1 cellular context compared by ENCODE assay signal in the genomic region with DNA sequence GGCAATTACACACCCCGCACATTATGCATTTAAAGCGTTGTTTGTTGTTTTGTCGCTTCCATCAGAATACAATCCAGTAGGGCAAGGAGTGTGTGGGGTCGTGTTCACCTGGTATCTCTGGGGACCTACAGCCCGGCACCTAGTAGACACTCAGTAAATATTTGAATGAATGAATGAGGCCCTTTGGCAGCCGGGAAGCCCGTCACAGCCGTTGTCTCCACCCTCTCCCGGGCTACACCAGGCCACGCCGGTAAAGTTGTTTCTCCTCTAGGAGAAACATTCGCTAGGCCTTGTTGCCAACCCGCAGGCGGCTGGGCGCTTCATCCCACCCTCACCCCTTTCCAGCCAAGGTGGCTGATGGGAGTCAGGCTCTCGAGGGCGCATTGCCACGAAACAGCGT.
TF ChIP-seq lines count a peak whose summit lies in the region.

No MANE protein-coding gene starts in this region.

TF ChIP-seq in HepG2, 621 proteins besides CTCF, POLR2A, EP300 and RAD21 (continued from another document):
- TF ChIP-seq, protein P1, sequence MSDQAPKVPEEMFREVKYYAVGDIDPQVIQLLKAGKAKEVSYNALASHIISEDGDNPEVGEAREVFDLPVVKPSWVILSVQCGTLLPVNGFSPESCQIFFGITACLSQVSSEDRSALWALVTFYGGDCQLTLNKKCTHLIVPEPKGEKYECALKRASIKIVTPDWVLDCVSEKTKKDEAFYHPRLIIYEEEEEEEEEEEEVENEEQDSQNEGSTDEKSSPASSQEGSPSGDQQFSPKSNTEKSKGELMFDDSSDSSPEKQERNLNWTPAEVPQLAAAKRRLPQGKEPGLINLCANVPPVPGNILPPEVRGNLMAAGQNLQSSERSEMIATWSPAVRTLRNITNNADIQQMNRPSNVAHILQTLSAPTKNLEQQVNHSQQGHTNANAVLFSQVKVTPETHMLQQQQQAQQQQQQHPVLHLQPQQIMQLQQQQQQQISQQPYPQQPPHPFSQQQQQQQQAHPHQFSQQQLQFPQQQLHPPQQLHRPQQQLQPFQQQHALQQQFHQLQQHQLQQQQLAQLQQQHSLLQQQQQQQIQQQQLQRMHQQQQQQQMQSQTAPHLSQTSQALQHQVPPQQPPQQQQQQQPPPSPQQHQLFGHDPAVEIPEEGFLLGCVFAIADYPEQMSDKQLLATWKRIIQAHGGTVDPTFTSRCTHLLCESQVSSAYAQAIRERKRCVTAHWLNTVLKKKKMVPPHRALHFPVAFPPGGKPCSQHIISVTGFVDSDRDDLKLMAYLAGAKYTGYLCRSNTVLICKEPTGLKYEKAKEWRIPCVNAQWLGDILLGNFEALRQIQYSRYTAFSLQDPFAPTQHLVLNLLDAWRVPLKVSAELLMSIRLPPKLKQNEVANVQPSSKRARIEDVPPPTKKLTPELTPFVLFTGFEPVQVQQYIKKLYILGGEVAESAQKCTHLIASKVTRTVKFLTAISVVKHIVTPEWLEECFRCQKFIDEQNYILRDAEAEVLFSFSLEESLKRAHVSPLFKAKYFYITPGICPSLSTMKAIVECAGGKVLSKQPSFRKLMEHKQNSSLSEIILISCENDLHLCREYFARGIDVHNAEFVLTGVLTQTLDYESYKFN (CRISPR knock-in tag; conservative IDR thresholded peaks at IDR 0.05), result no peak; the same call in 1 of the 2 replicates
- TF ChIP-seq SRSF4 (IDR thresholded peaks at IDR 0.05; ENCODE audit: low read depth, low read length, poor library complexity, severe bottlenecking) (no peak), ZNF788 (CRISPR knock-in tag; IDR thresholded peaks at IDR 0.05; ENCODE audit: borderline replicate concordance) (0 out of 2 replicates have a peak, but pooled peaks have one; percentile 2), FOXO1 (CRISPR knock-in tag; IDR thresholded peaks at IDR 0.05) (0 out of 2 replicates have a peak, but pooled peaks have one; percentile 4), ZNF83 (CRISPR knock-in tag; IDR thresholded peaks at IDR 0.05; ENCODE audit: borderline replicate concordance) (no peak), ZNF703 (CRISPR knock-in tag; IDR thresholded peaks at IDR 0.05; ENCODE audit: borderline replicate concordance) (no peak), MBNL3 (CRISPR knock-in tag; conservative IDR thresholded peaks at IDR 0.05) (no peak), KDM5B (CRISPR knock-in tag; IDR thresholded peaks at IDR 0.05; ENCODE audit: borderline replicate concordance) (no peak), ZFP37 (CRISPR knock-in tag; IDR thresholded peaks at IDR 0.05; ENCODE audit: borderline replicate concordance) (no peak), FOSL2 (CRISPR knock-in tag; IDR thresholded peaks at IDR 0.05) (no peak), ZNF790 (CRISPR knock-in tag; IDR thresholded peaks at IDR 0.05; ENCODE audit: borderline replicate concordance) (0 out of 2 replicates have a peak, but pooled peaks have one; percentile 2), ATF7 (IDR thresholded peaks at IDR 0.05) (no peak), ATF7 (CRISPR knock-in tag; IDR thresholded peaks at IDR 0.05) (no peak), HOXA3 (CRISPR knock-in tag; IDR thresholded peaks at IDR 0.05) (no peak), MEF2D (CRISPR knock-in tag; IDR thresholded peaks at IDR 0.05) (0 out of 2 replicates have a peak, but pooled peaks have one; percentile 17), ZNF24 (IDR thresholded peaks at IDR 0.05) (peak; percentile 92), NRL (CRISPR knock-in tag; IDR thresholded peaks at IDR 0.05; ENCODE audit: borderline replicate concordance) (no peak; the same call in 1 of the 2 replicates), MZF1 (CRISPR knock-in tag; IDR thresholded peaks at IDR 0.05; ENCODE audit: borderline replicate concordance) (0 out of 2 replicates have a peak, but pooled peaks have one; percentile 50), BRCA1 (CRISPR knock-in tag; IDR thresholded peaks at IDR 0.05) (no peak), BCL6 (CRISPR knock-in tag; IDR thresholded peaks at IDR 0.05) (peak; percentile 5; the same call in 1 of the 2 replicates), NFYC (CRISPR knock-in tag; IDR thresholded peaks at IDR 0.05) (no peak), AGO1 (IDR thresholded peaks at IDR 0.05; ENCODE audit: low read depth, low read length, poor library complexity, severe bottlenecking) (no peak), ZNF235 (CRISPR knock-in tag; IDR thresholded peaks at IDR 0.05; ENCODE audit: borderline replicate concordance) (peak; percentile 14; the same call in 1 of the 2 replicates), ESRRA (CRISPR knock-in tag; IDR thresholded peaks at IDR 0.05; ENCODE audit: low read depth) (no peak), XBP1 (CRISPR knock-in tag; IDR thresholded peaks at IDR 0.05) (no peak), HNRNPL (IDR thresholded peaks at IDR 0.05; ENCODE audit: low read depth, low read length) (0 out of 2 replicates have a peak, but pooled peaks have one; percentile 54), RORA (CRISPR knock-in tag; IDR thresholded peaks at IDR 0.05) (no peak)
- TF ChIP-seq, protein P2, sequence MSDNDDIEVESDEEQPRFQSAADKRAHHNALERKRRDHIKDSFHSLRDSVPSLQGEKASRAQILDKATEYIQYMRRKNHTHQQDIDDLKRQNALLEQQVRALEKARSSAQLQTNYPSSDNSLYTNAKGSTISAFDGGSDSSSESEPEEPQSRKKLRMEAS (IDR thresholded peaks at IDR 0.05), result 0 out of 2 replicates have a peak, but pooled peaks have one; percentile 58
- TF ChIP-seq, protein P3, sequence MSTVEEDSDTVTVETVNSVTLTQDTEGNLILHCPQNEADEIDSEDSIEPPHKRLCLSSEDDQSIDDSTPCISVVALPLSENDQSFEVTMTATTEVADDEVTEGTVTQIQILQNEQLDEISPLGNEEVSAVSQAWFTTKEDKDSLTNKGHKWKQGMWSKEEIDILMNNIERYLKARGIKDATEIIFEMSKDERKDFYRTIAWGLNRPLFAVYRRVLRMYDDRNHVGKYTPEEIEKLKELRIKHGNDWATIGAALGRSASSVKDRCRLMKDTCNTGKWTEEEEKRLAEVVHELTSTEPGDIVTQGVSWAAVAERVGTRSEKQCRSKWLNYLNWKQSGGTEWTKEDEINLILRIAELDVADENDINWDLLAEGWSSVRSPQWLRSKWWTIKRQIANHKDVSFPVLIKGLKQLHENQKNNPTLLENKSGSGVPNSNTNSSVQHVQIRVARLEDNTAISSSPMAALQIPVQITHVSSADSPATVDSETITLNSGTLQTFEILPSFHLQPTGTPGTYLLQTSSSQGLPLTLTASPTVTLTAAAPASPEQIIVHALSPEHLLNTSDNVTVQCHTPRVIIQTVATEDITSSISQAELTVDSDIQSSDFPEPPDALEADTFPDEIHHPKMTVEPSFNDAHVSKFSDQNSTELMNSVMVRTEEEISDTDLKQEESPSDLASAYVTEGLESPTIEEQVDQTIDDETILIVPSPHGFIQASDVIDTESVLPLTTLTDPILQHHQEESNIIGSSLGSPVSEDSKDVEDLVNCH (CRISPR knock-in tag; IDR thresholded peaks at IDR 0.05), result no peak
- TF ChIP-seq, protein P4, sequence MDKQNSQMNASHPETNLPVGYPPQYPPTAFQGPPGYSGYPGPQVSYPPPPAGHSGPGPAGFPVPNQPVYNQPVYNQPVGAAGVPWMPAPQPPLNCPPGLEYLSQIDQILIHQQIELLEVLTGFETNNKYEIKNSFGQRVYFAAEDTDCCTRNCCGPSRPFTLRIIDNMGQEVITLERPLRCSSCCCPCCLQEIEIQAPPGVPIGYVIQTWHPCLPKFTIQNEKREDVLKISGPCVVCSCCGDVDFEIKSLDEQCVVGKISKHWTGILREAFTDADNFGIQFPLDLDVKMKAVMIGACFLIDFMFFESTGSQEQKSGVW (CRISPR knock-in tag; IDR thresholded peaks at IDR 0.05; ENCODE audit: borderline replicate concordance), result no peak
- TF ChIP-seq, protein P5, sequence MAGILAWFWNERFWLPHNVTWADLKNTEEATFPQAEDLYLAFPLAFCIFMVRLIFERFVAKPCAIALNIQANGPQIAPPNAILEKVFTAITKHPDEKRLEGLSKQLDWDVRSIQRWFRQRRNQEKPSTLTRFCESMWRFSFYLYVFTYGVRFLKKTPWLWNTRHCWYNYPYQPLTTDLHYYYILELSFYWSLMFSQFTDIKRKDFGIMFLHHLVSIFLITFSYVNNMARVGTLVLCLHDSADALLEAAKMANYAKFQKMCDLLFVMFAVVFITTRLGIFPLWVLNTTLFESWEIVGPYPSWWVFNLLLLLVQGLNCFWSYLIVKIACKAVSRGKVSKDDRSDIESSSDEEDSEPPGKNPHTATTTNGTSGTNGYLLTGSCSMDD (CRISPR knock-in tag; IDR thresholded peaks at IDR 0.05), result no peak
